8 cellular contexts compared by ENCODE assay signal in the genomic region with DNA sequence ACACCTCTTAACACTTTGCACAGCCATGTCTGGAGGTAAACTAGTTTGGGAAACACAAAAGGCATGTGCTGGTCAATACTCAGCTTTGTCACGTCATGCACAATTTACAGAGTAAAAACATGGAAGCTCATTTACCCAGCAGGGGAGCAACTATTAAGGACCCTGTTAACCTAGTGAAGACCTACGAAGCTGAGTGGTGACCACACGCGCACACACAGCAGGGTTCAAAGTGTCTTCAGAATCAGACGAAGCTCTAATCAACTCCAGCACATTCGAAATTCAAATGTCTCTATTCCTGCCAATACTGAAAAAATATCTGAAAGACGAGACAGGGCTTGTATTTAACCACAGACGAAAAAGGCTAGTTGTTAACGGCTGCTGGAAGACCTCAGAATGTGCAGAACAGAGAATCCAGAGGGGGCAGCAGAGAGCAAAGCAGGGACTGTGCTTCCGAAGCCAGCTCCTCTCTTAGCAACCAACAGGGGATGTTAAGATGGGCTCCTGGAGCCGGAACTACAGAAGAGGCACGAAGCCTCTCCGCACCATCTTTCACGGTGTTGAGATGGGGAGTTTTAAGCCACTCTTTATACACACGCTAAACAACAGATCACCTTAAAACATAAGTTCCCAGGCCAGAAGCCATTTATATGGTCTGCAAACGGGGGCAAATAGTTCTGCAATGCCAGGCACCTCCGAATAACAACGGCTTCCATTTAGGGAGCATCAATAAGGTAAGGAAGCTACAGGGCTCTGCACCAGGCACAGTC. TPM values are rescaled to one million over a fixed set of nuclear protein-coding genes. Genes with fewer than 3 reads are reported as not detected.
DNase-seq lines count a peak whose midpoint lies in the region; ATAC-seq and TF ChIP-seq lines count a peak whose summit lies in the region.

No MANE protein-coding gene starts in this region.

- H3K4me2 ChIP-seq in KMS-11 (peak overlapping the region; percentile 48), fibroblast of lung (ENCODE audit: extremely low read depth, insufficient read depth, low read length) (peak overlapping the region; percentile 41)

- H3K9me3 Mint-ChIP-seq in Caco-2 (ENCODE audit: unreplicated experiment) (no peaks in the 10 kb centered on the region), natural killer cell (no peaks in the 10 kb centered on the region)
- H3K9me3 Mint-ChIP-seq in stimulated activated memory B cell treated with anti-CD40 and anti-IgM and Interleukin-4, amounts not matched to agents 10 μg/mL and 1 μg/mL and 100 μg/mL, for 72 hours = no peaks in the 10 kb centered on the region

- H3K27ac ChIP-seq in KMS-11 (no peak overlapping the region), Panc1 (ENCODE audit: low read length) (peak overlapping the region; percentile 18; the same call in 1 of the 2 replicates), fibroblast of lung (ENCODE audit: insufficient read depth, low read length) (no peak overlapping the region)

- CTCF ChIA-PET in Caco-2 (lab: Charles Lee) (interaction anchor here (0.5 to 2.8 kb wide), 19 partner anchors 11 to 223 kb away, joined by 3 to 39 read pairs (median 5); a partner anchor contains a TSS), Panc1 (lab: Charles Lee) (interaction anchor here (0.6 to 2.1 kb wide), 5 partner anchors 11 to 244 kb away, joined by 3 to 12 read pairs (median 3); no protein-coding TSS in a partner anchor)

- H3K4me1 Mint-ChIP-seq in Caco-2 (ENCODE audit: low read depth, unreplicated experiment) (peaks cover 24% of the 10 kb centered on the region), natural killer cell (peaks cover 9 to 10% of the 10 kb centered on the region in 2 donors)
- peaks cover 8% of the 10 kb centered on the region for H3K4me1 Mint-ChIP-seq in stimulated activated memory B cell treated with anti-CD40 and anti-IgM and Interleukin-4, amounts not matched to agents 10 μg/mL and 1 μg/mL and 100 μg/mL, for 72 hours

- H3K79me2 ChIP-seq in KMS-11 (ENCODE audit: insufficient read depth, low read depth) (no peaks in the 10 kb centered on the region), fibroblast of lung (ENCODE audit: control insufficient read depth, insufficient read depth, low read length) (no peaks in the 10 kb centered on the region)

- H3K4me3 Mint-ChIP-seq in Caco-2 (ENCODE audit: unreplicated experiment) (peak overlapping the region; percentile 42), natural killer cell (peak overlapping the region; percentile 58)
- peak overlapping the region; percentile 26 for H3K4me3 Mint-ChIP-seq in stimulated activated memory B cell treated with anti-CD40 and anti-IgM and Interleukin-4, amounts not matched to agents 10 μg/mL and 1 μg/mL and 100 μg/mL, for 72 hours

- no TSS peak for BruUV-seq in Caco-2 (replicated peaks; lab: Mats Ljungman, UMichigan)
- BruUV-seq in Panc1 (replicated peaks; lab: Mats Ljungman, UMichigan) = no TSS peak

- H3K9me3 ChIP-seq in Caco-2 = no peaks in the 10 kb centered on the region
- H3K9me3 ChIP-seq in Panc1 (ENCODE audit: control insufficient read depth, insufficient read depth, low read depth, low read length) = no peaks in the 10 kb centered on the region
- H3K9me3 ChIP-seq in fibroblast of lung (ENCODE audit: control insufficient read depth, insufficient read depth, low read depth, low read length) = no peaks in the 10 kb centered on the region

- no peak overlapping the region for H3K4me3 ChIP-seq in Caco-2 (ENCODE audit: low read depth, low read length)
- H3K4me3 ChIP-seq in KMS-11 (IDR thresholded peaks at IDR 0.05; ENCODE audit: insufficient read depth, low read depth, low read length) = no peak overlapping the region
- peak overlapping the region; percentile 22 to 49; a peak in 3 of 4 replicates for H3K4me3 ChIP-seq in Panc1 (ENCODE audit: low read depth in 2 of 2, low read length in 2 of 2)
- H3K4me3 ChIP-seq in fibroblast of lung (replicated peaks in 1 of 4; ENCODE audit: control extremely low read depth in 1 of 4, insufficient read depth in 1 of 4, low read depth in 3 of 4, low read length in 4 of 4) = peak overlapping the region in 2 of 4 experiments; percentile 19 to 38

- H3K36me3 Mint-ChIP-seq in Caco-2 (ENCODE audit: insufficient read depth, unreplicated experiment) (peaks cover under 1% of the 10 kb centered on the region), natural killer cell (no peaks in the 10 kb centered on the region)
- H3K36me3 Mint-ChIP-seq in stimulated activated memory B cell treated with anti-CD40 and anti-IgM and Interleukin-4, amounts not matched to agents 10 μg/mL and 1 μg/mL and 100 μg/mL, for 72 hours = no peaks in the 10 kb centered on the region

- DNase-seq in Caco-2 (peak; percentile 75 to 86), Panc1 (ENCODE audit: low read depth, low spot score) (peak; percentile 68), fibroblast of lung (ENCODE audit: low read depth in 2 of 2) (peak; percentile 77 to 82), natural killer cell (peak; percentile 61)
- DNase-seq in activated T-cell treated with anti-CD3 and anti-CD28 coated beads, Interleukin-2, amount 50 U/mL, for 48 hours = peak; percentile 81 to 82

- POLR2A ChIA-PET in Caco-2 (lab: Charles Lee) = interaction anchor here (0.5 kb wide), 1 partner anchor 35 kb away, joined by 5 read pairs; no protein-coding TSS in a partner anchor
- POLR2A ChIA-PET in Panc1 (lab: Charles Lee) = interaction anchor here (0.6 kb wide), 1 partner anchor 244 kb away, joined by 3 read pairs; no protein-coding TSS in a partner anchor

- in situ Hi-C loops in Panc1 (cut with HindIII; ENCODE audit: low pct_unique_long_range_greater_than_20kb, low sequenced_read_pairs) = no loop called here

- intact Hi-C loops in Caco-2 (cut with micrococcal nuclease; ENCODE audit: unreplicated experiment) (loop anchor here (1.0 to 2.0 kb wide), 3 partner anchors 22 to 44 kb away; no protein-coding TSS in a partner anchor), Panc1 (cut with micrococcal nuclease; ENCODE audit: unreplicated experiment) (no loop called here), natural killer cell (cut with micrococcal nuclease) (no loop called here)

- H3K36me3 ChIP-seq in Caco-2 (ENCODE audit: control insufficient read depth, insufficient read depth, low read length) (no peaks in the 10 kb centered on the region), KMS-11 (ENCODE audit: insufficient read depth) (no peaks in the 10 kb centered on the region), Panc1 (ENCODE audit: control insufficient read depth, insufficient read depth, low read length) (no peaks in the 10 kb centered on the region), fibroblast of lung (ENCODE audit: control insufficient read depth, insufficient read depth, low read length) (no peaks in the 10 kb centered on the region)

- peaks cover 19% of the 10 kb centered on the region; the same call in 1 of the 2 replicates for H3K4me1 ChIP-seq in Caco-2
- peaks cover 29% of the 10 kb centered on the region for H3K4me1 ChIP-seq in KMS-11 (ENCODE audit: low read depth, poor library complexity, severe bottlenecking)
- H3K4me1 ChIP-seq in Panc1 (ENCODE audit: control insufficient read depth, insufficient read depth, low read length) = peaks cover 7% of the 10 kb centered on the region; the same call in 1 of the 2 replicates
- H3K4me1 ChIP-seq in fibroblast of lung (ENCODE audit: control insufficient read depth, extremely low read depth, insufficient read depth, low read length) = peaks cover 6% of the 10 kb centered on the region

- no peak overlapping the region for H3K27ac Mint-ChIP-seq in Caco-2 (ENCODE audit: unreplicated experiment)
- H3K27ac Mint-ChIP-seq in natural killer cell = no peak overlapping the region
- H3K27ac Mint-ChIP-seq in stimulated activated memory B cell treated with anti-CD40 and anti-IgM and Interleukin-4, amounts not matched to agents 10 μg/mL and 1 μg/mL and 100 μg/mL, for 72 hours = no peak overlapping the region

- H4K20me1 ChIP-seq in KMS-11 (ENCODE audit: insufficient read depth) (no peaks in the 10 kb centered on the region), fibroblast of lung (ENCODE audit: control insufficient read depth, extremely low read depth, insufficient read depth, low read length) (no peaks in the 10 kb centered on the region)

- peak overlapping the region; percentile 32 for H2AFZ ChIP-seq in KMS-11 (ENCODE audit: low read depth)
- peak overlapping the region; percentile 48 for H2AFZ ChIP-seq in fibroblast of lung (ENCODE audit: low read length)

- H3K27me3 ChIP-seq in Caco-2 (replicated peaks; ENCODE audit: control insufficient read depth, insufficient read depth, low read length) (no peaks in the 10 kb centered on the region), KMS-11 (ENCODE audit: insufficient read depth, low read depth) (no peaks in the 10 kb centered on the region), Panc1 (ENCODE audit: control insufficient read depth, insufficient read depth, low read length) (no peaks in the 10 kb centered on the region), fibroblast of lung (ENCODE audit: control insufficient read depth, insufficient read depth, low read length) (no peaks in the 10 kb centered on the region)

- ATAC-seq in GM21576 (IDR thresholded peaks at IDR 0.05; ENCODE audit: unreplicated experiment) = peak; percentile 86
- peak; percentile 98 for ATAC-seq in Panc1
- ATAC-seq in natural killer cell = peak; percentile 94 to 100 (median 100)
- ATAC-seq in stimulated activated memory B cell treated with anti-CD40 and anti-IgM and Interleukin-4, amounts not matched to agents 10 μg/mL and 1 μg/mL and 100 μg/mL, for 72 hours = peak; percentile 89

- H3K9ac ChIP-seq in KMS-11 (no peak overlapping the region), fibroblast of lung (ENCODE audit: insufficient read depth, low read length) (no peak overlapping the region)

- no peaks in the 10 kb centered on the region for H3K27me3 Mint-ChIP-seq in Caco-2 (ENCODE audit: insufficient read depth, unreplicated experiment)
- H3K27me3 Mint-ChIP-seq in natural killer cell (ENCODE audit: low read depth in 2 of 2) = peaks cover 5 to 6% of the 10 kb centered on the region in 2 donors
- peaks cover 38% of the 10 kb centered on the region for H3K27me3 Mint-ChIP-seq in stimulated activated memory B cell treated with anti-CD40 and anti-IgM and Interleukin-4, amounts not matched to agents 10 μg/mL and 1 μg/mL and 100 μg/mL, for 72 hours

- TF ChIP-seq CTCF in Caco-2 (IDR thresholded peaks at IDR 0.05; ENCODE audit: insufficient read depth in 1 of 2, low read depth in 1 of 2, low read length in 1 of 2, severe bottlenecking in 1 of 2, unreplicated experiment in 1 of 2) (peak; percentile 92 to 96), KMS-11 (conservative IDR thresholded peaks at IDR 0.05; ENCODE audit: low read depth, low read length) (peak; percentile 94), Panc1 (IDR thresholded peaks at IDR 0.05) (peak; percentile 93), fibroblast of lung (conservative IDR thresholded peaks at IDR 0.05 in 1 of 2, IDR thresholded peaks at IDR 0.05 in 1 of 2; ENCODE audit: low read depth in 1 of 2, low read length in 2 of 2) (peak; percentile 95 to 99), natural killer cell (IDR thresholded peaks at IDR 0.05) (peak; percentile 97)

RNA-seq across cellular contexts. Expression of a gene that starts 45.7 kb away (rescaled TPM):
- 106 and 108 TPM in 2 replicates for total RNA-seq in Caco-2 (2022)
- total RNA-seq in Panc1 (2021; ENCODE audit: unreplicated experiment) = 51.9 TPM
- polyA plus RNA-seq in Panc1 (2012; ENCODE audit: insufficient read length) = 33.1 TPM
- 6.9 and 10.2 TPM in 2 replicates for total RNA-seq in fibroblast of lung
- 6.9 and 12.8 TPM in 2 replicates for polyA plus RNA-seq in fibroblast of lung
- polyA plus RNA-seq in fibroblast of lung (2012) = 5.4 and 10.5 TPM in 2 replicates
- polyA minus RNA-seq in fibroblast of lung (ENCODE audit: low replicate concordance) = 10.2 and 18.7 TPM in 2 replicates
- total RNA-seq in natural killer cell = 1 to 10 TPM in 1 of 3 donors, under 1 TPM in 2; 0.61 to 1.4 (median 0.85) TPM

RNA-seq across cellular contexts. Expression of a gene that starts 46.4 kb away (rescaled TPM):
- total RNA-seq in Caco-2 (2022) = 25.5 and 26.9 TPM in 2 replicates
- total RNA-seq in Panc1 (2021; ENCODE audit: unreplicated experiment) = 45.8 TPM
- polyA plus RNA-seq in Panc1 (2012; ENCODE audit: insufficient read length) = 58.3 TPM
- total RNA-seq in fibroblast of lung = 6.9 and 10.1 TPM in 2 replicates
- 14.9 and 18.6 TPM in 2 replicates for polyA plus RNA-seq in fibroblast of lung
- polyA plus RNA-seq in fibroblast of lung (2012) = 17.6 and 18.9 TPM in 2 replicates
- 13.7 and 30.3 TPM in 2 replicates for polyA minus RNA-seq in fibroblast of lung (ENCODE audit: low replicate concordance)
- total RNA-seq in natural killer cell = 10 to 100 TPM; 68.2 to 86.4 (median 85.0) TPM

Comparison
In these comparisons a context has a peak if more than half of its experiments do, and no peak if none do; other contexts are left out.
1. H3K4me3 ChIP-seq: peak in Panc1 (2 of 2); none in Caco-2 (single experiment) and KMS-11 (single experiment).
2. Peak in every context shown above with its lines, with median percentiles within 50 percentile points of each other: DNase-seq, H3K4me3 Mint-ChIP-seq, CTCF ChIP-seq and ATAC-seq.